In the genomic region with DNA sequence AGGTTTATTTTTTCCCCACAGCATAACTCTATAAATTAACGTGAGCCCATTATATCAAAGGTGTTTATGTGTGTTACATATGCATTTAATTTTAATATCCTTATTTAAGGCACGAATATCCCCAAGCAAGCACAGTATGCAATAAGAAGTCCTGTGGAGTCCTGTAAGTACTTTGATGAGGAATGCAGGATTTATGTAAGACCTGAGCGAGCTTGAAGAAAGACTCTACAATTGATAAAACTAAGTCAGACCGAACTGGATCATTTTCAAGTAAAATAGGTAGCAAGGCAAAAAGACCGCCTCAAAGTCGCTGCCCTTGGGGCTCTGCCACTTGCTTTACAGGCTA, we compare ENCODE assay signal across 8 cellular contexts. TPM values are rescaled to one million over a fixed set of nuclear protein-coding genes. Genes with fewer than 3 reads are reported as not detected.
DNase-seq lines count a peak whose midpoint lies in the region; ATAC-seq and TF ChIP-seq lines count a peak whose summit lies in the region.

No MANE protein-coding gene starts in this region.

- no peaks in the 10 kb centered on the region for H3K27me3 Mint-ChIP-seq in chondrocyte (ENCODE audit: low read depth)

- H3K9me3 Mint-ChIP-seq in chondrocyte (ENCODE audit: low read depth), result no peaks in the 10 kb centered on the region
- peaks cover 10% of the 10 kb centered on the region for H3K9me3 Mint-ChIP-seq in stimulated activated effector memory CD8-positive, alpha-beta T cell treated with anti-CD3 and anti-CD28 coated beads, Interleukin-12 subunit alpha, Interleukin-12 subunit beta, amount 100 ng/mL, for 72 hours

- ATAC-seq in stimulated activated effector memory CD8-positive, alpha-beta T cell treated with anti-CD3 and anti-CD28 coated beads, Interleukin-12 subunit alpha, Interleukin-12 subunit beta, amount 100 ng/mL, for 72 hours, result no peak

- H3K4me3 ChIP-seq in HFF-Myc (replicated peaks; ENCODE audit: low read depth, low read length), result peak overlapping the region; percentile 87
- H3K4me3 ChIP-seq in skin epidermis, result peak overlapping the region in 6 of 7 experiments; percentile 31 to 56 (median 52)

- H3K27ac Mint-ChIP-seq in chondrocyte (ENCODE audit: unreplicated experiment), result peak overlapping the region; percentile 96
- H3K27ac Mint-ChIP-seq in stimulated activated effector memory CD8-positive, alpha-beta T cell treated with anti-CD3 and anti-CD28 coated beads, Interleukin-12 subunit alpha, Interleukin-12 subunit beta, amount 100 ng/mL, for 72 hours, result no peak overlapping the region

- TF ChIP-seq CTCF in HFF-Myc (IDR thresholded peaks at IDR 0.05; ENCODE audit: low read depth, low read length, missing control alignments) (no peak), chondrocyte (IDR thresholded peaks at IDR 0.05) (no peak)

- H3K27ac ChIP-seq in skin epidermis, result peak overlapping the region in 10 of 21 experiments; percentile 63 to 84 (median 78)

- DNase-seq in HFF-Myc (ENCODE audit: extremely low read depth, low read depth), result no peak
- no peak for DNase-seq in chondrocyte (ENCODE audit: low spot score)
- DNase-seq in kidney glomerular epithelial cell (lab: John Stamatoyannopoulos, UW), result peak; percentile 65
- no peak for DNase-seq in glomerular visceral epithelial cell (ENCODE audit: extremely low spot score)
- no peak for DNase-seq in amniotic stem cell (lab: John Stamatoyannopoulos, UW)
- DNase-seq in NOMO-1 (lab: John Stamatoyannopoulos, UW; ENCODE audit: unreplicated experiment in 2 of 2), result no peak
- DNase-seq in stimulated activated effector memory CD8-positive, alpha-beta T cell treated with anti-CD3 and anti-CD28 coated beads, Interleukin-12 subunit alpha, Interleukin-12 subunit beta, amount 100 ng/mL, for 72 hours (ENCODE audit: low spot score in 2 of 2), result no peak

- no peaks in the 10 kb centered on the region for H3K36me3 Mint-ChIP-seq in chondrocyte (ENCODE audit: low read depth)
- H3K36me3 Mint-ChIP-seq in stimulated activated effector memory CD8-positive, alpha-beta T cell treated with anti-CD3 and anti-CD28 coated beads, Interleukin-12 subunit alpha, Interleukin-12 subunit beta, amount 100 ng/mL, for 72 hours, result no peaks in the 10 kb centered on the region

- peaks cover 16% of the 10 kb centered on the region for H3K4me1 Mint-ChIP-seq in chondrocyte (ENCODE audit: low read depth)
- no peaks in the 10 kb centered on the region for H3K4me1 Mint-ChIP-seq in stimulated activated effector memory CD8-positive, alpha-beta T cell treated with anti-CD3 and anti-CD28 coated beads, Interleukin-12 subunit alpha, Interleukin-12 subunit beta, amount 100 ng/mL, for 72 hours

- peak overlapping the region; percentile 96 for H3K4me3 Mint-ChIP-seq in chondrocyte (ENCODE audit: unreplicated experiment)
- H3K4me3 Mint-ChIP-seq in stimulated activated effector memory CD8-positive, alpha-beta T cell treated with anti-CD3 and anti-CD28 coated beads, Interleukin-12 subunit alpha, Interleukin-12 subunit beta, amount 100 ng/mL, for 72 hours, result no peak overlapping the region

RNA-seq across cellular contexts. Expression of gene SLC25A21, which starts 0.8 kb away (rescaled TPM):
- 0.22 to 1.1 TPM (median 0.36 TPM) in 3 replicates for total RNA-seq in chondrocyte

RNA-seq across cellular contexts. Expression of gene MIPOL1, which starts 26.1 kb away (rescaled TPM):
- total RNA-seq in chondrocyte, result 9.8 to 14.5 TPM (median 11.6 TPM) in 3 replicates
